In the genomic region with DNA sequence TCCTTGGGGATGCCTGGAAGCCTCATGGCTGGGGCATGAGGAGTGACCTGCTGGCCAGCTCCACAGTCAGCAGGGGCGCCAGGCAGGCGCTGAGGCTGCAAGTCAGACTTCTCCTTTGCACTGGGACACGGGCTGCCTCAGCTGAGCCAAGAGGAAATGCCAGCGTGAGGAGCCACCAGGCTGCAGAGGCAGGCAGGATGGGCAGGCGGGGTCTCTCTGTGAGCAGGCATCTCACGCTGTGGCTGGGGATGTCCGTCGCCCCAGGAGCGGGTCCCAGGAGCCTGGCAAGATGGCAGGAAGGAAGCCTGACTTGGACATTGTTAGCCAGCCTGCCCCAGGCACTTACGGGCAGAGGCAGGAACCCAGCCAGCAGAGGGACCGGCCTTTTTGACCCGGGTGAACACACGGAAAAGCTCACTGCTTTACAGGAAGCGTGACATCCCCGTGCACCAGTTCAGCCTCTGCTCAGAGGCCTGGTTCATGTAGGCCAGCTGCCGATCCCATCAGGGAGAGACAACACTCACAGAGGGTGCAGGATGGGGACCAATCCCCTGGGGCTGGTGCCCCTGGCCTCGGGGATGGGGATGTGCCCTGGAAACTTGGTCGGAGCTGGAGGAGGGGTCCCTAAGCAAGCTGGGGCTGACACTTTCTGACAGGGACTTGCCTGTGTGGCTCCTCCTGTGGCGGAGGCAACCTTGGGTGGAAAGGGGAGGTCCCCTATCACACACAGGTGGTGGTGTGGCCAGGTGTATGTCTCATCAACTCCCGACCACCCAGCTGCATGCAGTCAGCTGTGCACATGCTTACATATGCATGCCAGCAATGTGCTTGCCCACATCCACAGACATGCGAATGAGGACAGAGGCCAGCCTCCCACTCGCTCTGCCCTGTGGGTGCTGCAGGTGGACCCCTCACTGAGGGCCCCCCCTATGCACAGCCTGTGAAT, we compare ENCODE assay signal across 8 cellular contexts. TPM values are rescaled to one million over a fixed set of nuclear protein-coding genes. Genes with fewer than 3 reads are reported as not detected.
A peak's percentile ranks its signal among the peaks of the same experiment; 100 is the strongest.
DNase-seq lines count a peak whose midpoint lies in the region; ATAC-seq and FAIRE-seq lines count a peak whose summit lies in the region.

No MANE protein-coding gene starts in this region.

- H3K9me3 Mint-ChIP-seq in T-helper 2 cell treated with Interferon-gamma antibody and Interleukin-4, amounts not matched to agents 5 μg/mL and 100 μg/mL, for 36 hours, result no peaks in the 10 kb centered on the region

- H3K4me3 ChIP-seq in small intestine (ENCODE audit: low read depth in 1 of 2, low read length in 2 of 2), result no peak overlapping the region

- no peak overlapping the region for H3K4me3 Mint-ChIP-seq in T-helper 2 cell treated with Interferon-gamma antibody and Interleukin-4, amounts not matched to agents 5 μg/mL and 100 μg/mL, for 36 hours

- WGBS in small intestine, 3 donors, result 52 to 64% (median 59%) methylated on average over 22 of the region's 22 CpGs

- DNase-seq in GM04504 (ENCODE audit: low read depth) (peak; percentile 59), foreskin melanocyte (peak; percentile 82), small intestine (peak; percentile 12), iPS-NIHi11 (ENCODE audit: low spot score) (no peak), SK-N-DZ (ENCODE audit: low spot score) (no peak)
- no peak for DNase-seq in T-helper 2 cell treated with Interferon-gamma antibody and Interleukin-4, amounts not matched to agents 5 μg/mL and 100 μg/mL, for 36 hours (ENCODE audit: low spot score)
- no peak for DNase-seq in effector CD8-positive, alpha-beta T cell (lab: John Stamatoyannopoulos, UW)

- H3K36me3 ChIP-seq in small intestine (ENCODE audit: control insufficient read depth in 2 of 2, insufficient read depth in 2 of 2, low read length in 2 of 2), result no peaks in the 10 kb centered on the region

- FAIRE-seq in small intestine (lab: Jason Lieb, UNC), result no peak

- H3K9me3 ChIP-seq in small intestine (ENCODE audit: control insufficient read depth, low read depth), result no peaks in the 10 kb centered on the region

- H3K4me1 ChIP-seq in small intestine (ENCODE audit: control insufficient read depth in 2 of 2, insufficient read depth in 1 of 2, low read depth in 1 of 2, low read length in 1 of 2), result peaks cover 0 to 12% of the 10 kb centered on the region in 2 donors

- ATAC-seq in HG03175 (IDR thresholded peaks at IDR 0.05; ENCODE audit: unreplicated experiment), result no peak

- peaks cover 10% of the 10 kb centered on the region for H3K36me3 Mint-ChIP-seq in T-helper 2 cell treated with Interferon-gamma antibody and Interleukin-4, amounts not matched to agents 5 μg/mL and 100 μg/mL, for 36 hours (ENCODE audit: low read depth)

- peak overlapping the region; percentile 52 for H3K27ac Mint-ChIP-seq in T-helper 2 cell treated with Interferon-gamma antibody and Interleukin-4, amounts not matched to agents 5 μg/mL and 100 μg/mL, for 36 hours

- peak overlapping the region in 1 of 2 donors; percentile 48 for H3K27ac ChIP-seq in small intestine (ENCODE audit: low read depth in 1 of 2, low read length in 1 of 2)

- no peaks in the 10 kb centered on the region for H3K27me3 Mint-ChIP-seq in T-helper 2 cell treated with Interferon-gamma antibody and Interleukin-4, amounts not matched to agents 5 μg/mL and 100 μg/mL, for 36 hours (ENCODE audit: low read depth)

- H3K27me3 ChIP-seq in small intestine (ENCODE audit: control insufficient read depth in 2 of 2, insufficient read depth in 2 of 2, low read length in 2 of 2), result no peaks in the 10 kb centered on the region

- H3K4me1 Mint-ChIP-seq in T-helper 2 cell treated with Interferon-gamma antibody and Interleukin-4, amounts not matched to agents 5 μg/mL and 100 μg/mL, for 36 hours (ENCODE audit: low read depth), result peaks cover 5% of the 10 kb centered on the region

RNA-seq across cellular contexts. Expression of a gene that starts 10.0 kb away (rescaled TPM):
- 10 to 100 TPM in 2 of 3 donors, 1 to 10 TPM in 1; 7.6 to 18.9 (median 12.1) TPM for polyA plus RNA-seq in small intestine
- 10.7 and 14.6 TPM in 2 replicates for polyA plus RNA-seq in SK-N-DZ (2014; cell fraction: cytosol; rRNA removed)
- polyA plus RNA-seq in SK-N-DZ (2014; cell fraction: nucleus; rRNA removed), result 7.8 and 8.6 TPM in 2 replicates

RNA-seq across cellular contexts. Expression of a gene that starts 10.0 kb away (rescaled TPM):
- polyA plus RNA-seq in small intestine, result 10 to 100 TPM in 2 of 3 donors, 1 to 10 TPM in 1; 9.7 to 30.6 (median 26.5) TPM
- polyA plus RNA-seq in SK-N-DZ (2014; cell fraction: cytosol; rRNA removed), result 11.0 and 14.0 TPM in 2 replicates
- 10.2 and 16.6 TPM in 2 replicates for polyA plus RNA-seq in SK-N-DZ (2014; cell fraction: nucleus; rRNA removed)

Comparison
In these comparisons a context has a peak if more than half of its experiments do, and no peak if none do; other contexts are left out.
1. DNase-seq: peak in GM04504 (single experiment), foreskin melanocyte (single experiment) and small intestine (single experiment); none in T-helper 2 cell treated with Interferon-gamma antibody and Interleukin-4, amounts not matched to agents 5 μg/mL and 100 μg/mL, for 36 hours (single experiment), effector CD8-positive, alpha-beta T cell (single experiment), iPS-NIHi11 (single experiment) and SK-N-DZ (single experiment).